In the genomic region with DNA sequence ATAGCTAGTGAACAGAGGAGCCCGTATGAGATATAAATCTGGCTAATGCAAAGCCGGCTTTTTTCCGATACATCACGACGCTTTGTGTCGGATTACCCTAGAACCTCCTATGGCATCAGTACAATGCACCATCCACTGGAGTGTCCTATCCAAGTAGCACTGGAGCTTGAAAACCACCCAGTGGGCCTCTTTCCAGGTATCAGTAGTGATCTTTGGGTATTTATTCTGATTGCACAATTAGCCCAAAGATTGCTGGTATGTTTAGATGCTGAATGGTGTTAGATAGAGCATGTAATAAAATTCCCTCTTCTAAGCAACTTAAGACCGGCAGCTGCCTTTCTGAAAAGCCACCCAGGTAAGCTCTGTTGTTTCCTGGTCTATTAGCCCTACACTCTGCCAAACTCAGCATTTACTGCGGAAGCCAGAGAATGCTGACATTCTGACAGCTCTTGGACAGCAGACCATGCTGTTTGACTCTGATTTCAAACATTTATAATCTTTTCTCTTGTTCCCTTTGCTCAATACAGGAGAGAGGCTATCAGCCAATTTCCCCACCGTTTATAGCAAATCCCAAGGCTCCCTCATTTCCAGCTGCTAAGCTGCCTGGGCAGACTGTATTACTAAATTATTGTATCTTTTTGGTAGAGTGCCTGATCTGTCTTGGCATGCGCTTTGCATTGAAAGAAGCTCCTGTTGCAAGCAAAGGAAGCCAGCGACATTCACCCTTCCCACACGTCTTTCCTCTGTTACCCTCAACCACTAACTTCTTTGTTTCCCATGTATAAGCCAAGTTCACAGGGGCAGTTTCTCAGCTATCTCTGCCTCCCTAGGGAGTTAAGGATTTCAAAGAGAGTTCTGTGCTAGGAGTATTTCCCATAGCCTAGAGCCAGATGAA, we compare ENCODE assay signal across 16 cellular contexts.
DNase-seq lines count a peak whose midpoint lies in the region; TF ChIP-seq lines count a peak whose summit lies in the region.
"Had no signal": no experiment of that assay in that cellular context is flagged by ENCODE, and none has a peak within 500 bp of the region (broad histone marks: within the 10 kb centered on the region; RNA-seq: fewer than 3 reads in every experiment).

No MANE protein-coding gene starts in this region.

- H3K9me3 Mint-ChIP-seq in neural crest cell = peaks cover 4% of the 10 kb centered on the region

- no peak overlapping the region for H3K4me3 ChIP-seq in GM12865 (ENCODE audit: low read depth, low read length)
- H3K4me3 ChIP-seq: uterus had no signal

- H3K4me1 Mint-ChIP-seq in neural crest cell = peaks cover 35% of the 10 kb centered on the region

- peak overlapping the region; percentile 2 for H3K27ac Mint-ChIP-seq in neural crest cell (ENCODE audit: unreplicated experiment)

- TF ChIP-seq CTCF in GM12865 (IDR thresholded peaks at IDR 0.05; ENCODE audit: insufficient read depth, low read depth, low read length, missing control alignments) = no peak
- no peak for TF ChIP-seq CTCF in neural crest cell (conservative IDR thresholded peaks at IDR 0.05)

- peak; percentile 52 for DNase-seq in GM12865 (ENCODE audit: low read depth)
- peak; percentile 100 for DNase-seq in SK-MEL-5 (ENCODE audit: low read depth, low spot score)
- DNase-seq in foreskin melanocyte = peak; percentile 99
- peak; percentile 13 for DNase-seq in neural crest cell (ENCODE audit: low read depth, low spot score)
- DNase-seq in ureter (ENCODE audit: low spot score) = no peak
- DNase-seq in activated effector memory CD4-positive, alpha-beta T cell treated with Interleukin-2 at 50 U/mL for 16 hours = no peak
- DNase-seq in mesenteric fat pad (ENCODE audit: low spot score) = no peak
- DNase-seq in stimulated activated CD8-positive, alpha-beta memory T cell treated with anti-CD3 and anti-CD28 coated beads, Interleukin-4, amount 100 ng/mL, for 48 hours = no peak
- DNase-seq: activated CD4-positive, alpha-beta T cell treated with anti-CD3 and anti-CD28 coated beads, Interleukin-2, amount 50 U/mL, for 48 hours; aorta; effector memory CD4-positive, alpha-beta T cell; EL; islet precursor cell; NCI-H524; T1000; uterus had no signal

- no peaks in the 10 kb centered on the region for H3K27me3 Mint-ChIP-seq in neural crest cell (ENCODE audit: low read depth)

- peaks cover 3% of the 10 kb centered on the region for H3K36me3 Mint-ChIP-seq in neural crest cell (ENCODE audit: low read depth)

- in situ Hi-C loops in SK-MEL-5 (cut with HindIII; ENCODE audit: low pct_unique_long_range_greater_than_20kb, low sequenced_read_pairs) = no loop called here

- peak overlapping the region; percentile 25 for H3K4me3 Mint-ChIP-seq in neural crest cell

Comparison
In these comparisons a context has a peak if more than half of its experiments do, and no peak if none do; other contexts are left out.
1. DNase-seq: peak in GM12865 (single experiment), SK-MEL-5 (single experiment), foreskin melanocyte (single experiment) and neural crest cell (single experiment); none in ureter (single experiment), activated effector memory CD4-positive, alpha-beta T cell treated with Interleukin-2 at 50 U/mL for 16 hours (single experiment), mesenteric fat pad (single experiment) and stimulated activated CD8-positive, alpha-beta memory T cell treated with anti-CD3 and anti-CD28 coated beads, Interleukin-4, amount 100 ng/mL, for 48 hours (single experiment).